ENCODE assay signal across 16 cellular contexts in the genomic region with DNA sequence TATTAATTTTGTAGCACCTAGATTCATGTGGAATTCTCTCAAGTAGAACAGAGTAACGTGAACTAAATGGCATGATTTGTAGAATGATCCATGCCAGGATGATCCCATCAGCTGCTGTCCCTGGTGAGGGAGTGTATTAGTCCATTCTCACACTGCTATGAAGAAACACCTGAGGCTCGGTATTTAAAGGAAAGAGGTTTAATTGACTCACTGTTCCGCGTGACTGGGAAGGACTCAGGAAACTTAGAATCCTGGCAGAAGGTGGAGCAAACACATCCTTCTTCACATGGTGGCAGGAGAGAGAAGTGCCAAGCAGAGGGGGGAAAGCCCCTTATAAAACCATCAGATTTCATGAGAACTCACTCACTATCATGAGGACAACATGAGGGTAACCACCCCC.
"Had no signal": no experiment of that assay in that cellular context is flagged by ENCODE, and none has a peak within 500 bp of the region (broad histone marks: within the 10 kb centered on the region; RNA-seq: fewer than 3 reads in every experiment).

No MANE protein-coding gene starts in this region.

- H3K27me3 ChIP-seq: colonic mucosa had no signal

- H3K9me3 ChIP-seq: colonic mucosa, lower lobe of right lung, thoracic aorta had no signal

- ATAC-seq: activated CD8-positive, alpha-beta T cell treated with anti-CD3 and anti-CD28 coated beads, Interleukin-2, amount 10 ng/mL, durations not matched to agents 7 days and 5 days; activated naive CD4-positive, alpha-beta T cell treated with anti-CD3 and anti-CD28 coated beads, Interleukin-2, amount 50 U/mL, for 72 hours; stimulated activated naive CD8-positive, alpha-beta T cell treated with anti-CD3 and anti-CD28 coated beads, Interleukin-15, amount 100 ng/mL, for 72 hours had no signal

- H3K4me1 ChIP-seq: colonic mucosa, lower lobe of right lung had no signal

- H3K27ac ChIP-seq: colonic mucosa, lower lobe of right lung, thoracic aorta had no signal

- H3K36me3 ChIP-seq: colonic mucosa, lower lobe of right lung, thoracic aorta had no signal

- DNase-seq: activated B cell treated with CpG ODN at 0.5 μM for 24 hours; activated CD4-positive, alpha-beta T cell treated with anti-CD3 and anti-CD28 coated beads for 48 hours; activated CD8-positive, alpha-beta memory T cell treated with anti-CD3 and anti-CD28 coated beads, Interleukin-2, amount 50 U/mL, for 48 hours; activated CD8-positive, alpha-beta T cell treated with anti-CD3 and anti-CD28 coated beads, Interleukin-2, amount 10 ng/mL, durations not matched to agents 7 days and 5 days; activated gamma-delta T cell; activated T-cell treated with anti-CD3 and anti-CD28 coated beads, Interleukin-2, amount 50 U/mL, for 72 hours; caudate nucleus; colonic mucosa; foreskin fibroblast; kidney glomerular epithelial cell; lower lobe of right lung; midbrain; stimulated activated CD4-positive, alpha-beta T cell treated with anti-CD3 and anti-CD28 coated beads, Interleukin-1b, Interleukin-23, amount 100 ng/mL, for 48 hours; stimulated activated naive CD8-positive, alpha-beta T cell treated with anti-CD3 and anti-CD28 coated beads, Interleukin-15, amount 100 ng/mL, for 72 hours had no signal

- H3K4me3 ChIP-seq: colonic mucosa, lower lobe of right lung, thoracic aorta had no signal
